ENCODE assay signal across 22 cellular contexts in genomic region chr1:12608311-12608957, GRCh38. TPM values are rescaled to one million over a fixed set of nuclear protein-coding genes. Genes with fewer than 3 reads are reported as not detected.
DNase-seq lines count a peak whose midpoint lies in the region; ATAC-seq, FAIRE-seq and TF ChIP-seq lines count a peak whose summit lies in the region.
"Had no signal": no experiment of that assay in that cellular context is flagged by ENCODE, and none has a peak within 500 bp of the region (broad histone marks: within the 10 kb centered on the region; RNA-seq: fewer than 3 reads in every experiment).

No MANE protein-coding gene starts in this region.

- H3K4me3 Mint-ChIP-seq in naive thymus-derived CD4-positive, alpha-beta T cell = peak overlapping the region in 2 of 10 donors; percentile 9 to 12
- H3K4me3 Mint-ChIP-seq in activated CD4-positive, alpha-beta T cell treated with anti-CD3 and anti-CD28 coated beads, Interleukin-2, amount 10 ng/mL, durations not matched to agents 24 days and 14 days = no peak overlapping the region

- H3K27ac Mint-ChIP-seq in naive thymus-derived CD4-positive, alpha-beta T cell = peak overlapping the region in 8 of 9 donors; percentile 51 to 93 (median 79)
- H3K27ac Mint-ChIP-seq in activated CD4-positive, alpha-beta T cell treated with anti-CD3 and anti-CD28 coated beads, Interleukin-2, amount 10 ng/mL, durations not matched to agents 24 days and 14 days = no peak overlapping the region

- H3K9me1 ChIP-seq in K562 (ENCODE audit: control insufficient read depth, insufficient read depth, low read length) = peaks cover 4% of the 10 kb centered on the region

- no peak; a peak in 1 of 5 replicates for TF ChIP-seq EP300 in A549 (IDR thresholded peaks at IDR 0.05)
- TF ChIP-seq EP300 in K562 (IDR thresholded peaks at IDR 0.05; ENCODE audit: low read length) = no peak

- peaks cover 75% of the 10 kb centered on the region for H3K4me1 ChIP-seq in A549
- H3K4me1 ChIP-seq in HEK293 (ENCODE audit: control insufficient read depth, insufficient read depth, low read length) = no peaks in the 10 kb centered on the region
- peaks cover 16 to 18% of the 10 kb centered on the region in 2 experiments for H3K4me1 ChIP-seq in K562 (replicated peaks in 1 of 2; ENCODE audit: control insufficient read depth in 2 of 2, insufficient read depth in 2 of 2, low read length in 2 of 2)
- H3K4me1 ChIP-seq in naive thymus-derived CD4-positive, alpha-beta T cell (ENCODE audit: control insufficient read depth in 2 of 2, insufficient read depth in 2 of 2, low read length in 2 of 2) = peaks cover 17 to 35% of the 10 kb centered on the region in 2 donors
- H3K4me1 ChIP-seq: testis had no signal

- POLR2A ChIA-PET in A549 (lab: Yijun Ruan, JAX) (interaction anchor here (1.7 kb wide), 1 partner anchor 10 kb away, joined by 9 read pairs; the partner anchor contains the start of gene DHRS3), HEK293 (lab: Yijun Ruan, JAX) (interaction anchor here (1.1 kb wide), 1 partner anchor 9 kb away, joined by 3 read pairs; no protein-coding TSS in a partner anchor), K562 (lab: Yijun Ruan, JAX) (interaction anchor here (0.9 kb wide), 2 partner anchors 80 to 269 kb away, joined by 3 read pairs; no protein-coding TSS in a partner anchor)
- POLR2A ChIA-PET in naive thymus-derived CD4-positive, alpha-beta T cell (lab: Charles Lee) = no interaction called here

- 44% methylated on average over 5 of the region's 5 CpGs for WGBS in A549 (ENCODE audit: missing lambda C conversion rate)
- WGBS in K562 (ENCODE audit: insufficient coverage, low coverage, missing lambda C conversion rate) = 65% methylated on average over 5 of the region's 5 CpGs

- H3K27ac ChIP-seq in A549 = peak overlapping the region; percentile 64 to 100
- no peak overlapping the region for H3K27ac ChIP-seq in HEK293 (ENCODE audit: extremely low read depth, low read depth, low read length)
- no peak overlapping the region for H3K27ac ChIP-seq in K562 (ENCODE audit: extremely low read depth, low read depth, low read length)
- H3K27ac ChIP-seq in naive thymus-derived CD4-positive, alpha-beta T cell (ENCODE audit: low read depth, low read length) = no peak overlapping the region
- H3K27ac ChIP-seq: C4-2B, testis had no signal

- peaks cover 48 to 92% (median 84%) of the 10 kb centered on the region in 7 donors for H3K4me1 Mint-ChIP-seq in naive thymus-derived CD4-positive, alpha-beta T cell
- H3K4me1 Mint-ChIP-seq in activated CD4-positive, alpha-beta T cell treated with anti-CD3 and anti-CD28 coated beads, Interleukin-2, amount 10 ng/mL, durations not matched to agents 24 days and 14 days = peaks cover 40% of the 10 kb centered on the region

- TF ChIP-seq POLR2A in A549 (IDR thresholded peaks at IDR 0.05; ENCODE audit: low read length) (no peak), K562 (conservative IDR thresholded peaks at IDR 0.05) (no peak)

- BruUV-seq in K562 (replicated peaks; lab: Mats Ljungman, UMichigan) = no TSS peak

- H3K9me3 Mint-ChIP-seq in naive thymus-derived CD4-positive, alpha-beta T cell = peaks cover 0 to 10% (median 2%) of the 10 kb centered on the region in 11 donors
- peaks cover 4% of the 10 kb centered on the region for H3K9me3 Mint-ChIP-seq in activated CD4-positive, alpha-beta T cell treated with anti-CD3 and anti-CD28 coated beads, Interleukin-2, amount 10 ng/mL, durations not matched to agents 24 days and 14 days

- TF ChIP-seq CTCF in A549 (IDR thresholded peaks at IDR 0.05) (no peak), HEK293 (tag by site-specific recombination; IDR thresholded peaks at IDR 0.05) (no peak), K562 (IDR thresholded peaks at IDR 0.05 in 2 of 3, conservative IDR thresholded peaks at IDR 0.05 in 1 of 3; ENCODE audit: insufficient read depth in 2 of 3, low read depth in 1 of 3, low read length in 3 of 3) (no peak)

- no peaks in the 10 kb centered on the region for H3K27me3 ChIP-seq in K562 (ENCODE audit: control insufficient read depth in 2 of 2, insufficient read depth in 2 of 2, low read length in 2 of 2)
- no peaks in the 10 kb centered on the region for H3K27me3 ChIP-seq in naive thymus-derived CD4-positive, alpha-beta T cell (ENCODE audit: control insufficient read depth in 2 of 2, insufficient read depth in 2 of 2, low read length in 2 of 2)
- H3K27me3 ChIP-seq: breast epithelium, testis had no signal

- 0 out of 3 replicates have a peak, but pooled peaks cover 2% of the 10 kb centered on the region for H3K9me3 ChIP-seq in A549
- no peaks in the 10 kb centered on the region for H3K9me3 ChIP-seq in HEK293 (ENCODE audit: control insufficient read depth, insufficient read depth, low read depth, low read length)
- H3K9me3 ChIP-seq in K562 (replicated peaks; ENCODE audit: control insufficient read depth, insufficient read depth, low read depth, low read length) = no peaks in the 10 kb centered on the region; the same call in 1 of the 2 replicates
- no peaks in the 10 kb centered on the region for H3K9me3 ChIP-seq in naive thymus-derived CD4-positive, alpha-beta T cell (ENCODE audit: control insufficient read depth in 2 of 3, low read length in 3 of 3)
- H3K9me3 ChIP-seq: breast epithelium, testis had no signal

- peaks cover 14 to 67% (median 29%) of the 10 kb centered on the region in 5 donors for H3K36me3 Mint-ChIP-seq in naive thymus-derived CD4-positive, alpha-beta T cell
- H3K36me3 Mint-ChIP-seq in activated CD4-positive, alpha-beta T cell treated with anti-CD3 and anti-CD28 coated beads, Interleukin-2, amount 10 ng/mL, durations not matched to agents 24 days and 14 days (ENCODE audit: low read depth) = peaks cover 71% of the 10 kb centered on the region

- CTCF ChIA-PET in A549 (lab: Yijun Ruan, JAX) (no interaction called here), HEK293 (lab: Yijun Ruan, JAX) (no interaction called here), K562 (lab: Yijun Ruan, JAX; ENCODE audit: low intra/inter-chr PET ratio) (no interaction called here)
- CTCF ChIA-PET in naive thymus-derived CD4-positive, alpha-beta T cell (lab: Charles Lee) = no interaction called here

- H3K4me2 ChIP-seq in A549 (peak overlapping the region; percentile 46), K562 (ENCODE audit: insufficient read depth, low read length) (no peak overlapping the region)

- DNase-seq in A549 (ENCODE audit: low read depth in 1 of 2, low spot score in 1 of 2) (peak in 1 of 2 experiments; percentile 40), K562 (ENCODE audit: extremely low read depth in 1 of 4, low spot score in 3 of 4) (no peak), NCI-H1105 treated with DMSO at 0.1 percent for 48 hours (lab: John Stamatoyannopoulos, UW) (no peak), urothelium cell line (ENCODE audit: low spot score) (no peak)
- no peak for DNase-seq in naive thymus-derived CD4-positive, alpha-beta T cell
- DNase-seq in activated CD4-positive, alpha-beta T cell treated with anti-CD3 and anti-CD28 coated beads, Interleukin-2, amount 10 ng/mL, durations not matched to agents 24 days and 14 days = no peak
- DNase-seq: ACHN; activated CD4-positive, alpha-beta T cell treated with anti-CD3 and anti-CD28 coated beads, Interleukin-2, amount 50 U/mL, for 48 hours; activated naive CD4-positive, alpha-beta T cell; DMS79; hypothalamus; kidney glomerular epithelial cell; NCI-H2029; testis had no signal

- H3K27me3 Mint-ChIP-seq in naive thymus-derived CD4-positive, alpha-beta T cell = peaks cover 0 to 3% (median 0%) of the 10 kb centered on the region in 5 donors
- H3K27me3 Mint-ChIP-seq in activated CD4-positive, alpha-beta T cell treated with anti-CD3 and anti-CD28 coated beads, Interleukin-2, amount 10 ng/mL, durations not matched to agents 24 days and 14 days = no peaks in the 10 kb centered on the region

- peak in 1 of 2 experiments; percentile 8; a peak in 3 of 6 replicates for ATAC-seq in A549
- no peak for ATAC-seq in K562
- no peak for ATAC-seq in naive thymus-derived CD4-positive, alpha-beta T cell
- ATAC-seq in GM21576 (IDR thresholded peaks at IDR 0.05; ENCODE audit: unreplicated experiment) = no peak

- peaks cover 79% of the 10 kb centered on the region for H3K79me2 ChIP-seq in K562 (ENCODE audit: control insufficient read depth, insufficient read depth, low read length)

- peaks cover 20% of the 10 kb centered on the region for H4K20me1 ChIP-seq in K562 (replicated peaks; ENCODE audit: control insufficient read depth, insufficient read depth, low read length)

- in situ Hi-C loops in K562 (cut with MboI) = loop anchor here (25.0 kb wide), 1 partner anchor 296 kb away; no protein-coding TSS in a partner anchor

- no peak overlapping the region for H3K9ac ChIP-seq in K562 (ENCODE audit: insufficient read depth in 1 of 2, low read depth in 2 of 2, low read length in 2 of 2)

- H3K4me3 ChIP-seq in A549 (no peak overlapping the region), HEK293 (ENCODE audit: low read depth, low read length) (no peak overlapping the region), K562 (no peak overlapping the region)
- H3K4me3 ChIP-seq in naive thymus-derived CD4-positive, alpha-beta T cell (ENCODE audit: low read length) = no peak overlapping the region
- H3K4me3 ChIP-seq: breast epithelium, HAP-1, testis had no signal

- H3K36me3 ChIP-seq in HEK293 (ENCODE audit: control insufficient read depth in 2 of 2, insufficient read depth in 1 of 2, low read length in 2 of 2) (peaks cover 0 to 20% of the 10 kb centered on the region in 2 experiments; a peak in 1 of 3 replicates), K562 (ENCODE audit: control insufficient read depth, insufficient read depth, low read length) (peaks cover 75% of the 10 kb centered on the region)
- H3K36me3 ChIP-seq in naive thymus-derived CD4-positive, alpha-beta T cell (ENCODE audit: control insufficient read depth in 2 of 3, insufficient read depth in 3 of 3, low read length in 3 of 3) = peaks cover 0 to 14% (median 0%) of the 10 kb centered on the region in 3 experiments
- H3K36me3 ChIP-seq: breast epithelium had no signal

- no peak for FAIRE-seq in A549 (lab: Jason Lieb, UNC)
- no peak for FAIRE-seq in K562 (lab: Jason Lieb, UNC)
- no peak for FAIRE-seq in urothelium cell line (lab: Jason Lieb, UNC)
- FAIRE-seq: GM12892 had no signal

- no peak overlapping the region for H2AFZ ChIP-seq in K562 (ENCODE audit: low read depth, low read length)

- intact Hi-C loops in K562 (cut with micrococcal nuclease) = no loop called here
- intact Hi-C loops in naive thymus-derived CD4-positive, alpha-beta T cell (cut with micrococcal nuclease) = no loop called here
- intact Hi-C loops in activated CD4-positive, alpha-beta T cell treated with anti-CD3 and anti-CD28 coated beads, Interleukin-2, amount 10 ng/mL, durations not matched to agents 24 days and 14 days (cut with micrococcal nuclease) = no loop called here

- TF ChIP-seq RAD21 in A549 (conservative IDR thresholded peaks at IDR 0.05 in 1 of 2, IDR thresholded peaks at IDR 0.05 in 1 of 2) (no peak), K562 (CRISPR knock-in tag; conservative IDR thresholded peaks at IDR 0.05 in 1 of 2, IDR thresholded peaks at IDR 0.05 in 1 of 2) (no peak)

RNA-seq across cellular contexts. Expression of gene DHRS3, which starts 9.6 kb away (rescaled TPM):
- polyA plus RNA-seq in A549 (2011; rRNA removed) (79.7 and 89.1 TPM in 2 replicates), A549 (2017; fragmentation: RNase III; extraction: RNeasy Plus Mini Kit Qiagen cat#74134 plus additional on column Dnase treatment) (56.9 to 78.9 TPM (median 62.7 TPM) in 3 replicates), K562 (2011; rRNA removed) (58.7 and 66.5 TPM in 2 replicates), K562 (2014; fragmentation: Illumina TruSeq; extraction: Trizol) (39.4 and 46.3 TPM in 2 replicates), K562 (2014; fragmentation: Nextera tagmentation; extraction: Ambion mirVana) (10 to 100 TPM; 21.0 to 80.0 TPM), K562 (2014; rRNA removed) (57.0 and 59.6 TPM in 2 replicates)
- 64.4 and 78.4 TPM in 2 replicates for polyA plus RNA-seq in A549 (2012; cell fraction: cytosol; rRNA removed)
- polyA plus RNA-seq in A549 (2012; cell fraction: nucleus; rRNA removed) = 119 and 124 TPM in 2 replicates
- polyA minus RNA-seq in A549 (2011; rRNA and poly(A)+ RNA removed) = 320 and 332 TPM in 2 replicates
- total RNA-seq in K562 (2011; cell fraction: chromatin; rRNA removed; ENCODE audit: low replicate concordance) = 74.0 and 164 TPM in 2 replicates
- 181 and 211 TPM in 2 replicates for total RNA-seq in K562 (2011; cell fraction: nucleolus; rRNA removed)
- 160 and 179 TPM in 2 replicates for total RNA-seq in K562 (2011; cell fraction: nucleoplasm; rRNA removed)
- total RNA-seq in K562 (2014; rRNA removed) (62.3 and 67.3 TPM in 2 replicates), K562 (2014; rRNA removed; fragmentation: Illumina TruSeq; extraction: Trizol) (37.6 and 43.5 TPM in 2 replicates), K562 (2015; rRNA removed; fragmentation: Illumina TruSeq; extraction: Trizol) (58.7 and 60.6 TPM in 2 replicates), K562 (2021) (109 and 116 TPM in 2 replicates)
- polyA plus RNA-seq in K562 (2011; cell fraction: cytosol; rRNA removed) = 72.1 and 104 TPM in 2 replicates
- 71.2 and 105 TPM in 2 replicates for polyA plus RNA-seq in K562 (2011; cell fraction: nucleus; rRNA removed)
- polyA plus RNA-seq in K562 (2012) = 35.6 and 41.5 TPM in 2 replicates
- polyA minus RNA-seq in K562 (2011; rRNA and poly(A)+ RNA removed) = 101 and 181 TPM in 2 replicates
- polyA minus RNA-seq in K562 (2011; cell fraction: cytosol; rRNA and poly(A)+ RNA removed) = 117 and 156 TPM in 2 replicates
- polyA minus RNA-seq in K562 (2011; cell fraction: nucleus; rRNA and poly(A)+ RNA removed) = 40.9 and 42.4 TPM in 2 replicates
- 100 to 1,000 TPM in 2 of 5 experiments, 10 to 100 TPM in 3; 60.2 to 115 (median 74.7) TPM for total RNA-seq in naive thymus-derived CD4-positive, alpha-beta T cell
- 10 to 100 TPM; 39.9 to 44.9 TPM for polyA plus RNA-seq in naive thymus-derived CD4-positive, alpha-beta T cell
- 66.4 and 69.2 TPM in 2 replicates for total RNA-seq in activated CD4-positive, alpha-beta T cell treated with anti-CD3 and anti-CD28 coated beads, Interleukin-2, amount 10 ng/mL, durations not matched to agents 24 days and 14 days

RNA-seq across cellular contexts. Expression of gene AADACL4, which starts 35.5 kb away (rescaled TPM):
- not detected in 2 replicates for polyA plus RNA-seq in A549 (2011; rRNA removed)
- polyA plus RNA-seq in A549 (2012; cell fraction: cytosol; rRNA removed) = not detected in 2 replicates
- polyA plus RNA-seq in A549 (2012; cell fraction: nucleus; rRNA removed) = not detected in 2 replicates
- not detected in 3 replicates for polyA plus RNA-seq in A549 (2017; fragmentation: RNase III; extraction: RNeasy Plus Mini Kit Qiagen cat#74134 plus additional on column Dnase treatment)
- polyA minus RNA-seq in A549 (2011; rRNA and poly(A)+ RNA removed) = not detected in 2 replicates
- not detected in 2 replicates for total RNA-seq in K562 (2011; cell fraction: chromatin; rRNA removed; ENCODE audit: low replicate concordance)
- not detected in 2 replicates for total RNA-seq in K562 (2011; cell fraction: nucleolus; rRNA removed)
- total RNA-seq in K562 (2011; cell fraction: nucleoplasm; rRNA removed) = not detected in 2 replicates
- total RNA-seq in K562 (2014; rRNA removed) = not detected in 2 replicates
- not detected in 2 replicates for total RNA-seq in K562 (2014; rRNA removed; fragmentation: Illumina TruSeq; extraction: Trizol)
- not detected in 2 replicates for total RNA-seq in K562 (2015; rRNA removed; fragmentation: Illumina TruSeq; extraction: Trizol)
- not detected in 2 replicates for total RNA-seq in K562 (2021)
- not detected in 2 replicates for polyA plus RNA-seq in K562 (2011; rRNA removed)
- polyA plus RNA-seq in K562 (2011; cell fraction: cytosol; rRNA removed) = not detected in 2 replicates
- polyA plus RNA-seq in K562 (2011; cell fraction: nucleus; rRNA removed) = not detected in 2 replicates
- not detected in 2 replicates for polyA plus RNA-seq in K562 (2012)
- not detected in 2 replicates for polyA plus RNA-seq in K562 (2014; fragmentation: Illumina TruSeq; extraction: Trizol)
- not detected for polyA plus RNA-seq in K562 (2014; fragmentation: Nextera tagmentation; extraction: Ambion mirVana)
- polyA plus RNA-seq in K562 (2014; rRNA removed) = not detected in 2 replicates
- not detected in 2 replicates for polyA minus RNA-seq in K562 (2011; rRNA and poly(A)+ RNA removed)
- not detected in 2 replicates for polyA minus RNA-seq in K562 (2011; cell fraction: cytosol; rRNA and poly(A)+ RNA removed)
- polyA minus RNA-seq in K562 (2011; cell fraction: nucleus; rRNA and poly(A)+ RNA removed) = not detected in 2 replicates
- total RNA-seq in naive thymus-derived CD4-positive, alpha-beta T cell = not detected
- not detected for polyA plus RNA-seq in naive thymus-derived CD4-positive, alpha-beta T cell
- not detected in 2 replicates for total RNA-seq in activated CD4-positive, alpha-beta T cell treated with anti-CD3 and anti-CD28 coated beads, Interleukin-2, amount 10 ng/mL, durations not matched to agents 24 days and 14 days
- total RNA-seq: breast epithelium, mesenteric fat pad, NCI-H460, testis had no signal

Comparison
In these comparisons a context has a peak if more than half of its experiments do, and no peak if none do; other contexts are left out.
1. H3K27ac ChIP-seq: peak in A549 (2 of 2); none in HEK293 (single experiment), K562 (single experiment) and naive thymus-derived CD4-positive, alpha-beta T cell (single experiment).